In genomic region chr14:100155049-100155621, GRCh38 we compare ENCODE assay signal across 8 cellular contexts. TPM values are rescaled to one million over a fixed set of nuclear protein-coding genes. Genes with fewer than 3 reads are reported as not detected.
DNase-seq lines count a peak whose midpoint lies in the region; ATAC-seq, FAIRE-seq and TF ChIP-seq lines count a peak whose summit lies in the region.

No MANE protein-coding gene starts in this region.

- peaks cover 0 to 18% of the 10 kb centered on the region in 2 donors for H3K4me1 ChIP-seq in small intestine (ENCODE audit: control insufficient read depth in 2 of 2, insufficient read depth in 1 of 2, low read depth in 1 of 2, low read length in 1 of 2)

- ATAC-seq in GM18505 (IDR thresholded peaks at IDR 0.05; ENCODE audit: unreplicated experiment) = no peak

- TF ChIP-seq POLR2A in erythroblast (IDR thresholded peaks at IDR 0.05; ENCODE audit: low read length) (no peak), GM18505 (IDR thresholded peaks at IDR 0.05; ENCODE audit: borderline replicate concordance, extremely low read depth, insufficient read depth, insufficient read length) (no peak)

- WGBS in small intestine, 3 donors = 31 to 49% (median 41%) methylated on average over 8 of the region's 8 CpGs

- peaks cover 3% of the 10 kb centered on the region for H3K9me3 ChIP-seq in small intestine (ENCODE audit: control insufficient read depth, low read depth)

- H3K36me3 ChIP-seq in small intestine (ENCODE audit: control insufficient read depth in 2 of 2, insufficient read depth in 2 of 2, low read length in 2 of 2) = no peaks in the 10 kb centered on the region

- no peak overlapping the region for H3K4me3 ChIP-seq in small intestine (ENCODE audit: low read depth in 1 of 2, low read length in 2 of 2)

- H3K27ac ChIP-seq in small intestine (ENCODE audit: low read depth in 1 of 2, low read length in 1 of 2) = peak overlapping the region; percentile 79 to 94

- H3K27me3 ChIP-seq in small intestine (ENCODE audit: control insufficient read depth in 2 of 2, insufficient read depth in 2 of 2, low read length in 2 of 2) = peaks cover 0 to 2% of the 10 kb centered on the region in 2 donors

- FAIRE-seq in small intestine (lab: Jason Lieb, UNC) = no peak

- DNase-seq in AG08395 (ENCODE audit: low spot score) = peak; percentile 27
- DNase-seq in GDM1 (lab: John Stamatoyannopoulos, UW) = peak; percentile 16
- peak; percentile 41 for DNase-seq in RKO (ENCODE audit: low spot score)
- DNase-seq in erythroblast (lab: John Stamatoyannopoulos, UW) = peak; percentile 67 to 77
- peak; percentile 70 for DNase-seq in small intestine
- DNase-seq in mucosa of gallbladder (ENCODE audit: low spot score) = no peak
- no peak for DNase-seq in H4 (ENCODE audit: low spot score)

RNA-seq across cellular contexts. Expression of gene DEGS2, which starts 4.3 kb away (rescaled TPM):
- 10 to 100 TPM; 16.1 to 47.0 (median 19.7) TPM for polyA plus RNA-seq in small intestine
- total RNA-seq in mucosa of gallbladder = 149 TPM
- total RNA-seq in H4 (2014; rRNA removed; shearing (Covaris generic)) = 0.02 and 0.27 TPM in 2 replicates

Comparison
In these comparisons a context has a peak if more than half of its experiments do, and no peak if none do; other contexts are left out.
1. DNase-seq: peak in AG08395 (single experiment), GDM1 (single experiment), RKO (single experiment), erythroblast (2 of 2) and small intestine (single experiment); none in mucosa of gallbladder (single experiment) and H4 (single experiment).
2. RNA of gene DEGS2, which starts 4.3 kb away (total RNA-seq): 149 TPM in mucosa of gallbladder (single experiment); 0.02 to 0.27 TPM in H4; every median in the first group is over 100 times any median in the second.